In the genomic region with DNA sequence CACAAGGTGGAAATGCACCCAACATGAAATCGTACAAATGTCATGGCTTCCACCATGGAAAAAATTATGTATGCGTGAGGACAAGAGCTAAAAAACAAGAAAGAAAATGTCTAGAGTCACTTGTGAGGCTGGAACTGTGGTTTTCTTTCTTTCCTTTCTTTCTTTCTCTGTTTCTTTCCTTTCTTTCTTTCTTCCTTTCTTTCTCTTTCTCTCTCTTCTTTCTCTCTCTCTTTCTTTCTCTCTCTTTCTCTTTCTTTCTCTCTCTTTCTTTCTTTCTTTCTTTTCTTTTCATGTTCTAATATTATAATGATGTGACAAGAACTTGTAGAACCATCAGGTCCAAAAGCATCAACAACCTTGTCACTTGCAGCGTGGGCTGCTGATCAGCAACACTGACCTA, we compare ENCODE assay signal across 12 cellular contexts. TPM values are rescaled to one million over a fixed set of nuclear protein-coding genes. Genes with fewer than 3 reads are reported as not detected.
DNase-seq lines count a peak whose midpoint lies in the region; ATAC-seq and TF ChIP-seq lines count a peak whose summit lies in the region.
"Had no signal": no experiment of that assay in that cellular context is flagged by ENCODE, and none has a peak within 500 bp of the region (broad histone marks: within the 10 kb centered on the region; RNA-seq: fewer than 3 reads in every experiment).

No MANE protein-coding gene starts in this region.

- no peak overlapping the region for H2AFZ ChIP-seq in SU-DHL-6 (ENCODE audit: low read depth, low read length, severe bottlenecking)

- no peaks in the 10 kb centered on the region for H3K27me3 ChIP-seq in SU-DHL-6 (ENCODE audit: low read length)
- H3K27me3 ChIP-seq in adrenal gland: no peaks in the 10 kb centered on the region

- H3K79me2 ChIP-seq in SU-DHL-6 (ENCODE audit: insufficient read depth, low read length): no peaks in the 10 kb centered on the region

- H4K20me1 ChIP-seq in SU-DHL-6 (ENCODE audit: low read depth, low read length): no peaks in the 10 kb centered on the region

- H3K27me3 Mint-ChIP-seq in activated T-cell treated with anti-CD3 and anti-CD28 coated beads, Interleukin-2, amount 50 U/mL, for 72 hours (ENCODE audit: low read depth): peaks cover 44% of the 10 kb centered on the region
- H3K27me3 Mint-ChIP-seq in glutamatergic neuron (ENCODE audit: unreplicated experiment): peaks cover 15% of the 10 kb centered on the region
- peaks cover 47% of the 10 kb centered on the region for H3K27me3 Mint-ChIP-seq in stimulated activated memory B cell treated with anti-CD40 and anti-IgM and Interleukin-4, amounts not matched to agents 10 μg/mL and 1 μg/mL and 100 μg/mL, for 72 hours

- ATAC-seq in activated T-cell treated with anti-CD3 and anti-CD28 coated beads, Interleukin-2, amount 50 U/mL, for 72 hours (replicated peaks in 1 of 2): no peak
- ATAC-seq in stimulated activated memory B cell treated with anti-CD40 and anti-IgM and Interleukin-4, amounts not matched to agents 10 μg/mL and 1 μg/mL and 100 μg/mL, for 72 hours: no peak
- ATAC-seq: left ventricle myocardium superior had no signal

- H3K4me1 Mint-ChIP-seq in activated T-cell treated with anti-CD3 and anti-CD28 coated beads, Interleukin-2, amount 50 U/mL, for 72 hours (ENCODE audit: low read depth): peaks cover 48% of the 10 kb centered on the region
- H3K4me1 Mint-ChIP-seq in glutamatergic neuron (ENCODE audit: low read depth, unreplicated experiment): peaks cover 5% of the 10 kb centered on the region
- peaks cover 45% of the 10 kb centered on the region for H3K4me1 Mint-ChIP-seq in stimulated activated memory B cell treated with anti-CD40 and anti-IgM and Interleukin-4, amounts not matched to agents 10 μg/mL and 1 μg/mL and 100 μg/mL, for 72 hours

- intact Hi-C loops in adrenal gland (cut with DNase I): no loop called here

- H3K4me3 Mint-ChIP-seq in activated T-cell treated with anti-CD3 and anti-CD28 coated beads, Interleukin-2, amount 50 U/mL, for 72 hours: peak overlapping the region; percentile 77 to 81
- H3K4me3 Mint-ChIP-seq in glutamatergic neuron (ENCODE audit: unreplicated experiment): peak overlapping the region; percentile 26
- H3K4me3 Mint-ChIP-seq in stimulated activated memory B cell treated with anti-CD40 and anti-IgM and Interleukin-4, amounts not matched to agents 10 μg/mL and 1 μg/mL and 100 μg/mL, for 72 hours: peak overlapping the region; percentile 12

- H3F3A ChIP-seq in SU-DHL-6 (ENCODE audit: insufficient read depth): peaks cover 11% of the 10 kb centered on the region; the same call in 1 of the 2 replicates

- no peaks in the 10 kb centered on the region for H3K9me2 ChIP-seq in SU-DHL-6 (replicated peaks; ENCODE audit: insufficient read depth, low read length)

- DNase-seq in activated T-cell treated with anti-CD3 and anti-CD28 coated beads, Interleukin-2, amount 50 U/mL, for 72 hours: no peak
- no peak for DNase-seq in activated T-cell treated with anti-CD3 and anti-CD28 coated beads, Interleukin-2, amount 50 U/mL, for 1 hour
- DNase-seq in glutamatergic neuron: no peak
- no peak for DNase-seq in GOT3 (lab: John Stamatoyannopoulos, UW)
- DNase-seq in adrenal gland: no peak
- DNase-seq in stimulated activated CD4-positive, alpha-beta T cell treated with anti-CD3 and anti-CD28 coated beads, Interleukin-15, amount 100 ng/mL, for 24 hours: no peak
- DNase-seq: NCI-H2171 treated with DMSO at 0.1 percent for 48 hours; OCI-M1; stimulated activated naive CD4-positive, alpha-beta T cell treated with Interleukin-2 at 50 U/mL for 16 hours had no signal

- no peaks in the 10 kb centered on the region for H3K9me3 Mint-ChIP-seq in activated T-cell treated with anti-CD3 and anti-CD28 coated beads, Interleukin-2, amount 50 U/mL, for 72 hours
- H3K9me3 Mint-ChIP-seq in glutamatergic neuron (ENCODE audit: unreplicated experiment): peaks cover 10% of the 10 kb centered on the region
- H3K9me3 Mint-ChIP-seq in stimulated activated memory B cell treated with anti-CD40 and anti-IgM and Interleukin-4, amounts not matched to agents 10 μg/mL and 1 μg/mL and 100 μg/mL, for 72 hours: peaks cover 3% of the 10 kb centered on the region

- H3K4me3 ChIP-seq in SU-DHL-6 (ENCODE audit: insufficient read depth, low read length, poor library complexity, severe bottlenecking): no peak overlapping the region
- H3K4me3 ChIP-seq in adrenal gland: no peak overlapping the region

- TF ChIP-seq CTCF in SU-DHL-6 (IDR thresholded peaks at IDR 0.05; ENCODE audit: insufficient read depth, low read length, poor library complexity, severe bottlenecking) (no peak), glutamatergic neuron (IDR thresholded peaks at IDR 0.05; ENCODE audit: partially characterized antibody, unreplicated experiment) (no peak), adrenal gland (IDR thresholded peaks at IDR 0.05) (no peak)

- H3K4me1 ChIP-seq in adrenal gland (replicated peaks in 1 of 2): no peaks in the 10 kb centered on the region

- no peak overlapping the region for H3K9ac ChIP-seq in SU-DHL-6 (ENCODE audit: low read length)

- peaks cover 0 to 4% of the 10 kb centered on the region in 2 donors for H3K36me3 Mint-ChIP-seq in activated T-cell treated with anti-CD3 and anti-CD28 coated beads, Interleukin-2, amount 50 U/mL, for 72 hours (ENCODE audit: insufficient read depth in 2 of 2)
- H3K36me3 Mint-ChIP-seq in glutamatergic neuron (ENCODE audit: unreplicated experiment): no peaks in the 10 kb centered on the region
- no peaks in the 10 kb centered on the region for H3K36me3 Mint-ChIP-seq in stimulated activated memory B cell treated with anti-CD40 and anti-IgM and Interleukin-4, amounts not matched to agents 10 μg/mL and 1 μg/mL and 100 μg/mL, for 72 hours

- H3K4me2 ChIP-seq in SU-DHL-6 (ENCODE audit: low read depth, low read length, poor library complexity, severe bottlenecking): peak overlapping the region; percentile 31

- WGBS in adrenal gland, 4 donors: 87 to 90% (median 90%) methylated on average over 3 of the region's 3 CpGs

- H3K9me3 ChIP-seq in SU-DHL-6 (ENCODE audit: insufficient read depth, low read length) (no peaks in the 10 kb centered on the region), adrenal gland (replicated peaks in 1 of 3) (no peaks in the 10 kb centered on the region)

- TF ChIP-seq POLR2A in adrenal gland (IDR thresholded peaks at IDR 0.05): no peak

- H3K36me3 ChIP-seq in SU-DHL-6 (ENCODE audit: low read length) (no peaks in the 10 kb centered on the region), adrenal gland (replicated peaks in 1 of 2) (no peaks in the 10 kb centered on the region)

- peak overlapping the region; percentile 90 for H3K27ac Mint-ChIP-seq in activated T-cell treated with anti-CD3 and anti-CD28 coated beads, Interleukin-2, amount 50 U/mL, for 72 hours
- H3K27ac Mint-ChIP-seq in glutamatergic neuron (ENCODE audit: unreplicated experiment): no peak overlapping the region
- H3K27ac Mint-ChIP-seq in stimulated activated memory B cell treated with anti-CD40 and anti-IgM and Interleukin-4, amounts not matched to agents 10 μg/mL and 1 μg/mL and 100 μg/mL, for 72 hours: peak overlapping the region; percentile 16

- H3K27ac ChIP-seq in SU-DHL-6 (ENCODE audit: low read depth, low read length): no peak overlapping the region
- no peak overlapping the region for H3K27ac ChIP-seq in adrenal gland

RNA-seq across cellular contexts. Expression of a gene that starts 28.4 kb away (rescaled TPM):
- total RNA-seq in activated T-cell treated with anti-CD3 and anti-CD28 coated beads, Interleukin-2, amount 50 U/mL, for 72 hours: 1 to 10 TPM; 1.6 to 2.1 TPM
- total RNA-seq in glutamatergic neuron (ENCODE audit: unreplicated experiment) (5.1 TPM), adrenal gland (1 to 10 TPM in 2 of 8 donors, under 1 TPM in 4, not detected in 2; 0.41 to 1.4 (median 0.93) TPM)
- polyA plus RNA-seq in adrenal gland: 1 to 10 TPM; 1.0 to 2.6 (median 1.4) TPM

RNA-seq across cellular contexts. Expression of a gene that starts 52.9 kb away (rescaled TPM):
- total RNA-seq in activated T-cell treated with anti-CD3 and anti-CD28 coated beads, Interleukin-2, amount 50 U/mL, for 72 hours: 10 to 100 TPM; 50.7 to 51.1 TPM
- 65.2 TPM for total RNA-seq in glutamatergic neuron (ENCODE audit: unreplicated experiment)
- total RNA-seq in adrenal gland: 10 to 100 TPM; 38.3 to 67.4 (median 48.2) TPM
- 10 to 100 TPM; 40.4 to 54.6 (median 53.8) TPM for polyA plus RNA-seq in adrenal gland

Comparison
In these comparisons a context has a peak if more than half of its experiments do, and no peak if none do; other contexts are left out.
1. H3K4me3 Mint-ChIP-seq: peak in every context shown above with its lines; median percentile 79 in activated T-cell treated with anti-CD3 and anti-CD28 coated beads, Interleukin-2, amount 50 U/mL, for 72 hours; 26 in glutamatergic neuron; 12 in stimulated activated memory B cell treated with anti-CD40 and anti-IgM and Interleukin-4, amounts not matched to agents 10 μg/mL and 1 μg/mL and 100 μg/mL, for 72 hours.